Comparison of ENCODE assay signal across 22 cellular contexts in the genomic region with DNA sequence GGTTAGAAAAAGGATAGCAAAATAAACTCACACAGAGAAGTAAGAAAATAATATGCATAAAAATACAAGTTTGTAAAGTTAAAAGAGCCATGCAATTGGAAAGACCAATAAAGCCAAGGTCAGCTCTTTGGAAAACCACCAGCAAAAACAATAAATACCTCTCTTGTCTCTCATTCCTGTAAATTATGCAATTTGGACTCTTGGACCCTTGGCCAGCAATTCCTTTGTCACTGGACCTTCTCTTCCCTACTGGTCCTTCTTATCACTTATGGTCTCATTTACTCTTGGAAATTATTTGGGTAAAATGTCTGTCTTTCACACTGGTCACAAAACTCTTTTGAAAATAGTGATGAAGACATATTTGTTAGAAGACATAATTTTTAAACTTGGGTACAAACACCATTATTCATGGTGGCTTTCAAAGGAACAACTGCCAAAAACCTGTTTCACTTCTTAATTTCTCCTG.
"Had no signal": no experiment of that assay in that cellular context is flagged by ENCODE, and none has a peak within 500 bp of the region (broad histone marks: within the 10 kb centered on the region; RNA-seq: fewer than 3 reads in every experiment).

No MANE protein-coding gene starts in this region.

- DNase-seq: colonic mucosa; dermis blood vessel endothelial cell; esophagus squamous epithelium; foreskin fibroblast; glutamatergic neuron; kidney; left cardiac atrium; left ventricle myocardium superior; naive thymus-derived CD8-positive, alpha-beta T cell; right cardiac atrium; spleen; stimulated activated CD4-positive, alpha-beta T cell treated with anti-CD3 and anti-CD28 coated beads, Interleukin-15, amount 100 ng/mL, for 24 hours; stimulated activated CD4-positive, alpha-beta T cell treated with anti-CD3 and anti-CD28 coated beads, Interleukin-1b, Interleukin-23, amount 100 ng/mL, for 48 hours; stimulated activated CD4-positive, alpha-beta T cell treated with anti-CD3 and anti-CD28 coated beads, Interleukin-4, amount 100 ng/mL, for 24 hours; testis; upper lobe of right lung had no signal

- H3K4me3 Mint-ChIP-seq: naive thymus-derived CD8-positive, alpha-beta T cell; neural crest cell; stimulated activated memory B cell treated with anti-CD40 and anti-IgM and Interleukin-4, amounts not matched to agents 10 μg/mL and 1 μg/mL and 100 μg/mL, for 72 hours; stimulated activated naive CD8-positive, alpha-beta T cell treated with anti-CD3 and anti-CD28 coated beads, Interleukin-15, Interleukin-2, amounts not matched to agents 100 ng/mL and 50 ng/mL, for 24 hours had no signal

- H3K9me3 Mint-ChIP-seq: naive thymus-derived CD8-positive, alpha-beta T cell; neural crest cell; stimulated activated memory B cell treated with anti-CD40 and anti-IgM and Interleukin-4, amounts not matched to agents 10 μg/mL and 1 μg/mL and 100 μg/mL, for 72 hours; stimulated activated naive CD8-positive, alpha-beta T cell treated with anti-CD3 and anti-CD28 coated beads, Interleukin-15, Interleukin-2, amounts not matched to agents 100 ng/mL and 50 ng/mL, for 24 hours had no signal

- H3K27me3 Mint-ChIP-seq: stimulated activated memory B cell treated with anti-CD40 and anti-IgM and Interleukin-4, amounts not matched to agents 10 μg/mL and 1 μg/mL and 100 μg/mL, for 72 hours; stimulated activated naive CD8-positive, alpha-beta T cell treated with anti-CD3 and anti-CD28 coated beads, Interleukin-15, Interleukin-2, amounts not matched to agents 100 ng/mL and 50 ng/mL, for 24 hours had no signal

- FAIRE-seq: kidney had no signal

- H3K4me3 ChIP-seq: colonic mucosa, esophagus squamous epithelium, gastroesophageal sphincter, spleen, testis, tibial nerve, upper lobe of right lung, vagina had no signal

- H3K4me1 Mint-ChIP-seq: naive thymus-derived CD8-positive, alpha-beta T cell; stimulated activated memory B cell treated with anti-CD40 and anti-IgM and Interleukin-4, amounts not matched to agents 10 μg/mL and 1 μg/mL and 100 μg/mL, for 72 hours had no signal

- H3K27ac Mint-ChIP-seq: stimulated activated memory B cell treated with anti-CD40 and anti-IgM and Interleukin-4, amounts not matched to agents 10 μg/mL and 1 μg/mL and 100 μg/mL, for 72 hours; stimulated activated naive CD8-positive, alpha-beta T cell treated with anti-CD3 and anti-CD28 coated beads, Interleukin-15, Interleukin-2, amounts not matched to agents 100 ng/mL and 50 ng/mL, for 24 hours had no signal

- H3K9me3 ChIP-seq: colonic mucosa, esophagus squamous epithelium, gastroesophageal sphincter, spleen, testis, tibial nerve, upper lobe of right lung, vagina had no signal

- H3K36me3 Mint-ChIP-seq: naive thymus-derived CD8-positive, alpha-beta T cell; stimulated activated memory B cell treated with anti-CD40 and anti-IgM and Interleukin-4, amounts not matched to agents 10 μg/mL and 1 μg/mL and 100 μg/mL, for 72 hours had no signal

- H3K27ac ChIP-seq: esophagus squamous epithelium, gastroesophageal sphincter, spleen, testis, tibial nerve, upper lobe of right lung, vagina had no signal

- H3K27me3 ChIP-seq: colonic mucosa, esophagus squamous epithelium, gastroesophageal sphincter, spleen, testis, tibial nerve, upper lobe of right lung, vagina had no signal

- H3K4me1 ChIP-seq: colonic mucosa, esophagus squamous epithelium, gastroesophageal sphincter, spleen, testis, upper lobe of right lung, vagina had no signal

- H3K36me3 ChIP-seq: colonic mucosa, esophagus squamous epithelium, gastroesophageal sphincter, spleen, tibial nerve, upper lobe of right lung, vagina had no signal
